Comparison of ENCODE assay signal across 8 cellular contexts in the genomic region with DNA sequence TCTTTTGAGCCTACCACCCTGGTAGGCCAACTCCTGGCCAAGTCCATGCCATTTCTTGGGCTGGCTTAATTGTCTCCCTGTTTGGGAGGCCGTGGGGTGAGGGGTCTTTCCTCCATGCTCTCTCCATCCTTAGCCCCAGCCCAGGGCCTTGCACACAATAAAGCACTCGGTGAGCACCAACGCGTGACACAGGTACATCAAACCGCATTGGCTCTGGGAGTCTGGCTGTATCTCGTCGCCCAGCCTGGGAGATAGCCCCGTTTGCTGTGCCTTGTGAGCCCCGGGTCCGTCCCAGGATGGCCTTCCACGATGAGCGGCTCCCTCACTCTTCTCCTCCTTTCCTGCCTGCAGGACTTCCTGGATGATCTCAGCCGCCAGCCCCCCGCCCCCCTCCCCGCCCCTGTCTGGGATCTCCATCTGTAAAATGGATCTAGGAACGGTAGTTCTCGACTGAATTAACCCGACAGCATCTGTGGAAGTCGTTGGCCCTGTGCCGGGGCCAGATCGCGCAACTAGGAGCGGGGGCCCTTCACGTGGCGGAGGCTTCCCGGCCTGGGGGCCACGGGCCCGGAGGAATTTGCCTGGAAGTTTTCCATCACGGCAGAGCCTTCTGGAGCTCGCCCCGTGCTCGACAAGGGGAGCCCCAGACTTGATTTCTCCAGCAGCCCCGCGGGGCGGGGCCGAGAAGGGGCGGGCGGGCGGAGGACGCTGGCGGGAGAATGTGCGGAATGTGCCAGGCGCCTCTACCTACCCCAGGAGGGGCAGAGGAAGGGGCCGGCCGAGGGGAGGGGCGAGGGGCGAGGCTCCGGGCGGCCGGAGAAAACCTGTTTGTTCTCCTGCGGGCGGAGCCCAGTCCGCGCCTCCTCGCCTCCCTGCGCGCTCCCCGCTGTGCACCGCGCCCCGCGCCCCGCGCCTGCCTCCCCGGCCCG. TPM values are rescaled to one million over a fixed set of nuclear protein-coding genes. Genes with fewer than 3 reads are reported as not detected.
DNase-seq lines count a peak whose midpoint lies in the region; ATAC-seq and TF ChIP-seq lines count a peak whose summit lies in the region.

A gene (plus strand): TSS at position 852 of the 929 bp plus-strand sequence. CDS start 16,423 bp downstream, outside the sequence.

- H3K4me1 Mint-ChIP-seq in progenitor cell of endocrine pancreas (ENCODE audit: low read depth): peaks cover 3% of the 10 kb centered on the region

- H3K9me3 Mint-ChIP-seq in progenitor cell of endocrine pancreas (ENCODE audit: low read depth): peaks cover 13% of the 10 kb centered on the region

- H3K27ac Mint-ChIP-seq in progenitor cell of endocrine pancreas: no peak within 1 kb of the TSS

- H3K4me3 Mint-ChIP-seq in progenitor cell of endocrine pancreas (ENCODE audit: low read depth): peak within 1 kb of the TSS; percentile 52

- peaks cover 25% of the 10 kb centered on the region for H3K27me3 Mint-ChIP-seq in progenitor cell of endocrine pancreas

- peaks cover 53% of the 10 kb centered on the region for H3K4me1 ChIP-seq in ES-I3 (ENCODE audit: insufficient read depth, low read length)

- H3K9ac ChIP-seq in ES-I3 (ENCODE audit: low read depth, low read length): peak within 1 kb of the TSS; percentile 63

- H3K4me3 ChIP-seq in fibroblast of pulmonary artery (replicated peaks; ENCODE audit: low read depth, low read length): peak within 1 kb of the TSS; percentile 35

- H3K9me3 ChIP-seq in ES-I3 (ENCODE audit: control insufficient read depth, insufficient read depth, low read length): no peaks in the 10 kb centered on the region

- peak; percentile 74 for DNase-seq in NCI-H69 (lab: John Stamatoyannopoulos, UW)
- peak; percentile 22 for DNase-seq in fibroblast of pulmonary artery (ENCODE audit: low read depth)
- peak; percentile 62 for DNase-seq in progenitor cell of endocrine pancreas (ENCODE audit: low spot score, unreplicated experiment)
- DNase-seq in CD1c-positive myeloid dendritic cell (ENCODE audit: extremely low spot score): no peak
- no peak for DNase-seq in SKM-1 (lab: John Stamatoyannopoulos, UW; ENCODE audit: unreplicated experiment)
- DNase-seq in KBM-7: no peak

- TF ChIP-seq CTCF in fibroblast of pulmonary artery (IDR thresholded peaks at IDR 0.05; ENCODE audit: low read length, missing control alignments) (no peak), progenitor cell of endocrine pancreas (IDR thresholded peaks at IDR 0.05; ENCODE audit: unreplicated experiment) (no peak)

- H3K36me3 Mint-ChIP-seq in progenitor cell of endocrine pancreas (ENCODE audit: insufficient read depth): no peaks in the 10 kb centered on the region

- in situ Hi-C loops in KBM-7 (cut with MboI; ENCODE audit: low pct_unique_long_range_greater_than_20kb, low sequenced_read_pairs): no loop called here

- no peak for ATAC-seq in HG02623 (IDR thresholded peaks at IDR 0.05; ENCODE audit: unreplicated experiment)

- no peaks in the 10 kb centered on the region for H3K36me3 ChIP-seq in ES-I3 (ENCODE audit: insufficient read depth, low read length)

RNA-seq across cellular contexts. Expression of the gene that starts here (rescaled TPM):
- total RNA-seq in progenitor cell of endocrine pancreas: 10.1 and 12.3 TPM in 2 replicates

Comparison
In these comparisons a context has a peak if more than half of its experiments do, and no peak if none do; other contexts are left out.
1. DNase-seq: peak in NCI-H69 (single experiment), fibroblast of pulmonary artery (single experiment) and progenitor cell of endocrine pancreas (single experiment); none in CD1c-positive myeloid dendritic cell (single experiment), SKM-1 (single experiment) and KBM-7 (single experiment).